In genomic region chr19:30408734-30409301, GRCh38 we compare ENCODE assay signal across 9 cellular contexts. TPM values are rescaled to one million over a fixed set of nuclear protein-coding genes. Genes with fewer than 3 reads are reported as not detected.
"Had no signal": no experiment of that assay in that cellular context is flagged by ENCODE, and none has a peak within 500 bp of the region (broad histone marks: within the 10 kb centered on the region; RNA-seq: fewer than 3 reads in every experiment).

No MANE protein-coding gene starts in this region.

- DNase-seq: GM23248, GOT3, H7, H9, HCEC 1CT, HFFc6 had no signal

- H3K27ac ChIP-seq: GM23248 had no signal

- H3K27ac Mint-ChIP-seq: H9, HFFc6 had no signal

- H2AFZ ChIP-seq: GM23248 had no signal

- H3K9me3 ChIP-seq: HAP-1 had no signal

- H3K4me3 ChIP-seq: GM23248, HAP-1 had no signal

- H3K9ac ChIP-seq: GM23248 had no signal

- H3K4me3 Mint-ChIP-seq: H9, HFFc6 had no signal

- H3K9me3 Mint-ChIP-seq: H9 had no signal

- ATAC-seq: HCT116 had no signal

- H3K36me3 ChIP-seq: HAP-1 had no signal

- FAIRE-seq: H54 had no signal

RNA-seq across cellular contexts. Expression of gene ZNF536, which starts 36.6 kb away (rescaled TPM):
- total RNA-seq: H9, HFFc6 had no signal
